In the genomic region with DNA sequence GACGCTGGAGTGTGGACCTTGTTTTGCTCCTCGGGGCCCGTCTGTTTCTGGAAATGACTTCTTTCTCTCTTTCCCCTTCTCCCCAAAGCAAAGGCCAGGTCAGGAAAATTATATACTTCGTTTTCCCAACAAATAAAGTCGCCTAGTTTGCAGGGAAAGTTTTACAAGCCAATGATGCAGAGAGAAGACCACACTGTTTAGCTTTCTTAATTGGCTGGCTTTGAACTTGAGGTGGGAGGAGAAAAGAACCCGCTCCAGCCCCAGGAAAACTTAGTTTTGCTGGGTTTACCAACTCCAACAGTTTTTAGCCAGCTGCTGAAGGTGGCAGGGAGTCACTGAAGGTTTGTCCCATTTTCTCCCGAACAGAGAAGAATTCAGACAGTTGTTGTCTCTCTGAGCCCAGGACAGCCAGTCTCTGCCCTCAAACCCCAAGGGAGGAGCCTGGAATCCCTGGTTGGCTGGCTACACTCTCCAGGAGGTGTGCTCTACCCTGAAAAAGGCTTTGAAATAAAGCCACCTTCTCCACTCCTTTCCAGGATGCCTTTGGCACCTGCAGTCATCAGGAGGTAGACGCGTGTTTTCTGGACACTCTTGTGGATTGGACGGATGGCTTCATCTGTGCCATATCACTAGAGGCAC, we compare ENCODE assay signal across 8 cellular contexts. TPM values are rescaled to one million over a fixed set of nuclear protein-coding genes. Genes with fewer than 3 reads are reported as not detected.
DNase-seq lines count a peak whose midpoint lies in the region; TF ChIP-seq lines count a peak whose summit lies in the region.

No MANE protein-coding gene starts in this region.

- peak overlapping the region in 2 of 3 donors; percentile 43 to 63 for H3K4me3 ChIP-seq in breast epithelium
- no peak overlapping the region for H3K4me3 ChIP-seq in mammary epithelial cell (replicated peaks in 1 of 3; ENCODE audit: insufficient read depth in 1 of 3, low read depth in 2 of 3, low read length in 3 of 3)
- peak overlapping the region; percentile 50 for H3K4me3 ChIP-seq in mesodermal cell (ENCODE audit: extremely low read depth, insufficient read depth, low read length, poor library complexity, severe bottlenecking)

- TF ChIP-seq CTCF in breast epithelium (IDR thresholded peaks at IDR 0.05) (no peak), mammary epithelial cell (conservative IDR thresholded peaks at IDR 0.05 in 1 of 2, IDR thresholded peaks at IDR 0.05 in 1 of 2; ENCODE audit: extremely low read depth in 1 of 2, insufficient read depth in 1 of 2, low read depth in 1 of 2, low read length in 2 of 2) (no peak), brain (conservative IDR thresholded peaks at IDR 0.05) (no peak), type B pancreatic cell (conservative IDR thresholded peaks at IDR 0.05) (no peak)

- CTCF ChIA-PET in mammary epithelial cell (lab: Charles Lee; ENCODE audit: low non-redundant PET): no interaction called here

- no peak overlapping the region for H3K9ac ChIP-seq in mammary epithelial cell (ENCODE audit: insufficient read depth, low read length)

- whole genome bisulfite sequencing in mammary epithelial cell (ENCODE audit: low coverage, missing lambda C conversion rate): 87% methylated on average over 9 of the region's 10 CpGs
- 51 to 56% methylated on average over 7 to 9 of the region's 10 CpGs for WGBS in mesodermal cell (ENCODE audit: insufficient coverage in 2 of 2), 2 experiments

- H3K4me1 ChIP-seq in breast epithelium (no peaks in the 10 kb centered on the region), mammary epithelial cell (ENCODE audit: insufficient read depth, low read length) (peaks cover 4% of the 10 kb centered on the region), mesodermal cell (ENCODE audit: control insufficient read depth, insufficient read depth, low read length, poor library complexity, severe bottlenecking) (peaks cover 2% of the 10 kb centered on the region)

- H3K4me2 ChIP-seq in mammary epithelial cell (ENCODE audit: insufficient read depth, low read depth, low read length): no peak overlapping the region

- H3K36me3 ChIP-seq in breast epithelium (no peaks in the 10 kb centered on the region), mammary epithelial cell (ENCODE audit: insufficient read depth, low read length) (no peaks in the 10 kb centered on the region), mesodermal cell (ENCODE audit: control insufficient read depth, insufficient read depth, low read length) (no peaks in the 10 kb centered on the region)

- intact Hi-C loops in breast epithelium (cut with DNase I; ENCODE audit: low total_unique reads): no loop called here
- intact Hi-C loops in mammary epithelial cell (cut with micrococcal nuclease): no loop called here

- H3K27ac Mint-ChIP-seq in brain: peak overlapping the region in 4 of 5 experiments; percentile 56 to 89 (median 82)
- peak overlapping the region; percentile 43 for H3K27ac Mint-ChIP-seq in type B pancreatic cell

- no peak for TF ChIP-seq POLR2A in breast epithelium (IDR thresholded peaks at IDR 0.05)

- H3K4me3 Mint-ChIP-seq in brain (peak overlapping the region; percentile 77 to 84 (median 81)), type B pancreatic cell (peak overlapping the region; percentile 82)

- no TSS peak for BruUV-seq in mammary epithelial cell (replicated peaks; lab: Mats Ljungman, UMichigan)

- H3K27ac ChIP-seq in breast epithelium: peak overlapping the region in 1 of 2 donors; percentile 32
- no peak overlapping the region for H3K27ac ChIP-seq in mammary epithelial cell (ENCODE audit: insufficient read depth, low read depth, low read length)
- H3K27ac ChIP-seq in mesodermal cell (ENCODE audit: low read depth, low read length, severe bottlenecking): no peak overlapping the region

- H3K36me3 Mint-ChIP-seq in brain (peaks cover 4% of the 10 kb centered on the region), type B pancreatic cell (peaks cover 3% of the 10 kb centered on the region)

- H4K20me1 ChIP-seq in mammary epithelial cell (ENCODE audit: insufficient read depth, low read length): no peaks in the 10 kb centered on the region

- H3K4me1 Mint-ChIP-seq in brain (peaks cover 83% of the 10 kb centered on the region), type B pancreatic cell (ENCODE audit: unreplicated experiment) (peaks cover 56% of the 10 kb centered on the region)

- H2AFZ ChIP-seq in mammary epithelial cell (ENCODE audit: low read depth, low read length): no peak overlapping the region

- H3K27me3 ChIP-seq in breast epithelium (peaks cover 2 to 65% of the 10 kb centered on the region in 2 donors), mammary epithelial cell (ENCODE audit: insufficient read depth, low read length) (no peaks in the 10 kb centered on the region)

- peaks cover 55% of the 10 kb centered on the region for H3K79me2 ChIP-seq in mammary epithelial cell (ENCODE audit: insufficient read depth, low read length)

- H3K27me3 Mint-ChIP-seq in brain (no peaks in the 10 kb centered on the region), type B pancreatic cell (peaks cover 25% of the 10 kb centered on the region)

- H3K9me3 Mint-ChIP-seq in brain (no peaks in the 10 kb centered on the region), type B pancreatic cell (no peaks in the 10 kb centered on the region)

- H3K9me3 ChIP-seq in breast epithelium (no peaks in the 10 kb centered on the region), mammary epithelial cell (replicated peaks; ENCODE audit: insufficient read depth, low read length) (no peaks in the 10 kb centered on the region), mesodermal cell (ENCODE audit: control insufficient read depth, low read length) (no peaks in the 10 kb centered on the region)

- DNase-seq in breast epithelium (ENCODE audit: low spot score in 2 of 2) (no peak), mammary epithelial cell (no peak), type B pancreatic cell (ENCODE audit: extremely low spot score, unreplicated experiment) (no peak), DMS153 treated with DMSO at 0.1 percent for 48 hours (lab: John Stamatoyannopoulos, UW; ENCODE audit: unreplicated experiment) (no peak), hypothalamus (lab: John Stamatoyannopoulos, UW) (no peak), GOT3 (lab: John Stamatoyannopoulos, UW) (no peak)

- dilution Hi-C loops in mammary epithelial cell (cut with HindIII; ENCODE audit: low sequenced_read_pairs): no loop called here

- in situ Hi-C loops in mammary epithelial cell (cut with MboI; ENCODE audit: low sequenced_read_pairs in 2 of 2): no loop called here

RNA-seq across cellular contexts. Expression of gene BCL11B, which starts 24.8 kb away (rescaled TPM):
- 1 to 10 TPM in 2 of 3 donors, under 1 TPM in 1; 0.96 to 3.9 (median 2.6) TPM for total RNA-seq in breast epithelium
- total RNA-seq in mammary epithelial cell: 1 to 10 TPM; 7.1 to 8.3 TPM
- polyA plus RNA-seq in mammary epithelial cell: 2.0 TPM
- polyA minus RNA-seq in mammary epithelial cell: 6.7 TPM
- 1.6 TPM for polyA plus RNA-seq in brain (ENCODE audit: insufficient read depth, low read depth, low replicate concordance)
- polyA plus RNA-seq in mesodermal cell (2013, experiment 1 of 2): 0.37 TPM
- 0.35 TPM for polyA plus RNA-seq in mesodermal cell (2013, experiment 2 of 2)
- total RNA-seq in type B pancreatic cell (ENCODE audit: low replicate concordance): 11.4 and 32.0 TPM in 2 replicates

Comparison
In these comparisons a context has a peak if more than half of its experiments do, and no peak if none do; other contexts are left out.
1. H3K4me3 ChIP-seq: peak in breast epithelium (2 of 3) and mesodermal cell (single experiment); none in mammary epithelial cell (0 of 3).